Comparison of ENCODE assay signal across 22 cellular contexts in the genomic region with DNA sequence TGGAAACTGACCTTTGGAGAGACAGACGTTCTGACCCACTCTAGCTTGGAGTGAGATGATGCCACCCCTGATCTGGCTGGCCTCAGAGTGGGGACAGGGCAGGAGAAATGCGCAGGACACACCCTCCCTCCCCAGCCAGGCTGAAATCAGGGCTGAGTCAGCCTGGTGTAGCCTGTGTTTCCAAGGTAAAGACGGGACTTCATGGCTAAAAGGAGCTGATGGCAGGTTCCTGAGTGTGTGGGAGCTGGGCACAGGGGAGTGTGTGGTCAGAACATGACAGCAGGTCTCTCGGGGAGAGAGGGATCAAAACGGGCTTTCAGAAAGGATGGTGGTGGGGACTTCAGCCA. TPM values are rescaled to one million over a fixed set of nuclear protein-coding genes. Genes with fewer than 3 reads are reported as not detected.
DNase-seq lines count a peak whose midpoint lies in the region; ATAC-seq and TF ChIP-seq lines count a peak whose summit lies in the region.
"Had no signal": no experiment of that assay in that cellular context is flagged by ENCODE, and none has a peak within 500 bp of the region (broad histone marks: within the 10 kb centered on the region; RNA-seq: fewer than 3 reads in every experiment).

No MANE protein-coding gene starts in this region.

- DNase-seq in Calu3 (peak; percentile 37), M059J (ENCODE audit: low read depth) (peak; percentile 32), posterior vena cava (ENCODE audit: low spot score) (peak; percentile 26), NCI-H1105 treated with DMSO at 0.1 percent for 48 hours (lab: John Stamatoyannopoulos, UW) (no peak), GM03348 (ENCODE audit: low spot score) (no peak)
- DNase-seq: activated CD8-positive, alpha-beta memory T cell treated with anti-CD3 and anti-CD28 coated beads, Interleukin-2, amount 50 U/mL, for 4 hours; GOT3; Kasumi-1; left ventricle myocardium superior; naive B cell; NCI-H1048; NCI-H2171; NCI-H510A; OCI-M1; retina; Right ventricle myocardium superior; T1000; upper lobe of left lung; WERI-Rb-1 had no signal

- intact Hi-C loops in Calu3 (cut with micrococcal nuclease; ENCODE audit: unreplicated experiment) (no loop called here), posterior vena cava (cut with DNase I) (no loop called here)

- ATAC-seq in activated T-helper 17 cell treated with anti-CD3 and anti-CD28 coated beads, Interleukin-2, amount 50 U/mL, for 72 hours (replicated peaks): peak; percentile 76
- no peak for ATAC-seq in GM18511 (IDR thresholded peaks at IDR 0.05; ENCODE audit: unreplicated experiment)
- ATAC-seq: HepG2, left ventricle myocardium superior had no signal

- H3K36me3 Mint-ChIP-seq in Calu3 (ENCODE audit: insufficient read depth, unreplicated experiment): no peaks in the 10 kb centered on the region
- H3K36me3 Mint-ChIP-seq in activated T-helper 17 cell treated with anti-CD3 and anti-CD28 coated beads, Interleukin-2, amount 50 U/mL, for 72 hours (ENCODE audit: low read depth): no peaks in the 10 kb centered on the region
- H3K36me3 Mint-ChIP-seq: naive B cell had no signal

- H3K4me1 Mint-ChIP-seq in Calu3 (ENCODE audit: low read depth, unreplicated experiment): peaks cover 11% of the 10 kb centered on the region
- peaks cover 11% of the 10 kb centered on the region for H3K4me1 Mint-ChIP-seq in activated T-helper 17 cell treated with anti-CD3 and anti-CD28 coated beads, Interleukin-2, amount 50 U/mL, for 72 hours
- H3K4me1 Mint-ChIP-seq: naive B cell had no signal

- H3K4me3 Mint-ChIP-seq in Calu3 (ENCODE audit: low read depth, unreplicated experiment): peak overlapping the region; percentile 33
- peak overlapping the region; percentile 35 for H3K4me3 Mint-ChIP-seq in activated T-helper 17 cell treated with anti-CD3 and anti-CD28 coated beads, Interleukin-2, amount 50 U/mL, for 72 hours

- no peak overlapping the region for H3K27ac Mint-ChIP-seq in Calu3 (ENCODE audit: unreplicated experiment)
- H3K27ac Mint-ChIP-seq in activated T-helper 17 cell treated with anti-CD3 and anti-CD28 coated beads, Interleukin-2, amount 50 U/mL, for 72 hours: peak overlapping the region; percentile 51

- no peaks in the 10 kb centered on the region for H3K9me3 Mint-ChIP-seq in Calu3 (ENCODE audit: low read depth, unreplicated experiment)
- no peaks in the 10 kb centered on the region for H3K9me3 Mint-ChIP-seq in activated T-helper 17 cell treated with anti-CD3 and anti-CD28 coated beads, Interleukin-2, amount 50 U/mL, for 72 hours
- H3K9me3 Mint-ChIP-seq: naive B cell had no signal

- no TSS peak for BruUV-seq in Calu3 (replicated peaks; lab: Mats Ljungman, UMichigan)

- CTCF ChIA-PET in Calu3 (lab: Charles Lee): interaction anchor here (1.1 to 1.4 kb wide), 2 partner anchors 8 to 10 kb away, joined by 3 read pairs; no protein-coding TSS in a partner anchor

- TF ChIP-seq CTCF in Calu3 (IDR thresholded peaks at IDR 0.05; ENCODE audit: unreplicated experiment): no peak

- H3K27me3 Mint-ChIP-seq in Calu3 (ENCODE audit: unreplicated experiment): peaks cover 43% of the 10 kb centered on the region
- peaks cover 7% of the 10 kb centered on the region for H3K27me3 Mint-ChIP-seq in activated T-helper 17 cell treated with anti-CD3 and anti-CD28 coated beads, Interleukin-2, amount 50 U/mL, for 72 hours

RNA-seq across cellular contexts. Expression of a gene that starts 14.6 kb away (rescaled TPM):
- total RNA-seq in Calu3 (2022) (83.6 and 92.3 TPM in 2 replicates), posterior vena cava (10 to 100 TPM; 45.6 to 47.9 TPM)
- 24.2 and 41.3 TPM in 2 replicates for total RNA-seq in M059J (2014; rRNA removed; shearing (Covaris generic))
- 10 to 100 TPM; 76.9 to 89.7 TPM for total RNA-seq in activated T-helper 17 cell treated with anti-CD3 and anti-CD28 coated beads, Interleukin-2, amount 50 U/mL, for 72 hours

Comparison
In these comparisons a context has a peak if more than half of its experiments do, and no peak if none do; other contexts are left out.
1. DNase-seq: peak in Calu3 (single experiment), M059J (single experiment) and posterior vena cava (single experiment); none in NCI-H1105 treated with DMSO at 0.1 percent for 48 hours (single experiment) and GM03348 (single experiment).